In the genomic region with DNA sequence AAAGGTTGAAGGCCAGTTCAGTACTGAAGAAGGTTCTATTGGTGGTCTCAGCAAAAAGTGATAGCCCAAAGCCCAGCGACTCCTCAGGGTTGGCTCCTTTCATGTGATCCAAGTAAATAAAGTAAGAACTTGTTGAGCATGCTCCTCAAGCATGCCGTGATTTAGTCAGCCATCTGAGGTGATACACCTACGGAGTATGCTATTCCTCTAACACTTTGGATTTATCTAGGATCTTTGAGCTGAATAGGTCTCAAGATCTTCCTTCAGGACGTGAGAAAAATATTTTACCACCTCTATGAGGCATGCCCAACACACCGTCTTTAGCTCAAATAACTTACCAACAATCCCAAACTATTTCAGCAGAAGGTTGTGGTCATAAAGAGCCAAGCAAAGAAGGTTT, we compare ENCODE assay signal across 9 cellular contexts.
"Had no signal": no experiment of that assay in that cellular context is flagged by ENCODE, and none has a peak within 500 bp of the region (broad histone marks: within the 10 kb centered on the region; RNA-seq: fewer than 3 reads in every experiment).

No MANE protein-coding gene starts in this region.

- H3K4me3 ChIP-seq: GM23338 had no signal

- H3K9ac ChIP-seq: KMS-11 had no signal

- H3K4me2 ChIP-seq: GM23338, KMS-11 had no signal

- H3K27ac ChIP-seq: KMS-11 had no signal

- FAIRE-seq: H1, H54, HTR-8/SVneo had no signal

- ATAC-seq: GM23338 had no signal

- H2AFZ ChIP-seq: GM23338 had no signal

- DNase-seq: H9, HCEC 1CT, Karpas-422, KBM-7 had no signal
